ENCODE assay signal across 15 cellular contexts in the genomic region with DNA sequence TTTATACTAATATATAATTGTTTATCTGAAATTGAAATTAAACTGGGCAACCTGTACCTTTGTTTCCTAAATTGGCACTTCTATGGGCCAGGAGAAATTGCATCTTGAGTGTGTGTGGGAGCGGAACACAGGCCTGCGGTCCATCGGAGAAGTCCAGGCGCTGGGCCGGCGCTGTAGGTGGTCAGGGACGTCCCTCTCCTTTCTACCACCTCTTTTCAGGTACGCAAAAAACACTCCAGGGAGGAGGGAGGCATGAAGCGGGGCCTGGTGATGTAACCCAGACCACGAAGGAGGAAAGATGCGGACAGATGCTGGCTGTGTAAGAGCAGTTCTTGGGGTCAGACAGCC. TPM values are rescaled to one million over a fixed set of nuclear protein-coding genes. Genes with fewer than 3 reads are reported as not detected.
A peak's percentile ranks its signal among the peaks of the same experiment; 100 is the strongest.
DNase-seq lines count a peak whose midpoint lies in the region; ATAC-seq, FAIRE-seq and TF ChIP-seq lines count a peak whose summit lies in the region.
"Had no signal": no experiment of that assay in that cellular context is flagged by ENCODE, and none has a peak within 500 bp of the region (broad histone marks: within the 10 kb centered on the region; RNA-seq: fewer than 3 reads in every experiment).

No MANE protein-coding gene starts in this region.

- H3K4me3 ChIP-seq in iPS-20b (ENCODE audit: low read length) (peak overlapping the region; percentile 72), skeletal muscle satellite cell (ENCODE audit: low read length) (no peak overlapping the region)

- peak overlapping the region; percentile 53; the same call in 1 of the 2 replicates for H3K9ac ChIP-seq in iPS-20b (ENCODE audit: low read depth, low read length)
- no peak overlapping the region for H3K9ac ChIP-seq in skeletal muscle satellite cell (ENCODE audit: low read depth, low read length)

- H3K36me3 ChIP-seq in iPS-20b (ENCODE audit: insufficient read depth, low read depth, low read length) (no peaks in the 10 kb centered on the region), skeletal muscle satellite cell (ENCODE audit: insufficient read depth, low read length) (no peaks in the 10 kb centered on the region)

- TF ChIP-seq POLR2A in GM12892 (IDR thresholded peaks at IDR 0.05; ENCODE audit: low read depth, low read length) = no peak

- no peak for FAIRE-seq in GM12892 (lab: Jason Lieb, UNC)

- no peak for ATAC-seq in activated CD4-positive, alpha-beta T cell treated with anti-CD3 and anti-CD28 coated beads for 36 hours
- no peak for ATAC-seq in activated T-helper 17 cell treated with anti-CD3 and anti-CD28 coated beads, Interleukin-2, amount 50 U/mL, for 72 hours (replicated peaks)
- ATAC-seq in left lobe of liver = no peak

- no peak overlapping the region for H3K27ac ChIP-seq in iPS-20b (ENCODE audit: low read length)
- H3K27ac ChIP-seq: RWPE1, VCaP had no signal

- H3K4me2 ChIP-seq in skeletal muscle satellite cell (ENCODE audit: low read length) = peak overlapping the region; percentile 64

- DNase-seq in activated CD4-positive, alpha-beta T cell treated with anti-CD3 and anti-CD28 coated beads for 36 hours = no peak
- DNase-seq in activated CD4-positive, alpha-beta T cell treated with anti-CD3 and anti-CD28 coated beads, Interleukin-2, amount 50 U/mL, for 1 hour = no peak
- DNase-seq in posterior vena cava (ENCODE audit: low spot score) = no peak
- no peak for DNase-seq in left lobe of liver (ENCODE audit: low spot score)
- DNase-seq in GM12892 (ENCODE audit: insufficient read length) = no peak
- DNase-seq: erythroblast, kidney glomerular epithelial cell, NCI-H446 had no signal

- intact Hi-C loops in activated CD4-positive, alpha-beta T cell treated with anti-CD3 and anti-CD28 coated beads for 36 hours (cut with DNase I, micrococcal nuclease) = no loop called here
- intact Hi-C loops in posterior vena cava (cut with DNase I) = no loop called here

- H3K4me1 ChIP-seq in iPS-20b (ENCODE audit: insufficient read depth, low read length) (no peaks in the 10 kb centered on the region), skeletal muscle satellite cell (ENCODE audit: control insufficient read depth, insufficient read depth, low read length) (no peaks in the 10 kb centered on the region)

- peaks cover 44% of the 10 kb centered on the region for H3K27me3 Mint-ChIP-seq in activated CD4-positive, alpha-beta T cell treated with anti-CD3 and anti-CD28 coated beads for 36 hours
- H3K27me3 Mint-ChIP-seq in activated T-helper 17 cell treated with anti-CD3 and anti-CD28 coated beads, Interleukin-2, amount 50 U/mL, for 72 hours = peaks cover 54% of the 10 kb centered on the region

- no peaks in the 10 kb centered on the region for H3K9me3 ChIP-seq in iPS-20b (ENCODE audit: insufficient read depth, low read depth, low read length)
- no peaks in the 10 kb centered on the region for H3K9me3 ChIP-seq in skeletal muscle satellite cell (replicated peaks; ENCODE audit: low read length)

- H3K27ac Mint-ChIP-seq in activated CD4-positive, alpha-beta T cell treated with anti-CD3 and anti-CD28 coated beads for 36 hours = no peak overlapping the region
- no peak overlapping the region for H3K27ac Mint-ChIP-seq in activated T-helper 17 cell treated with anti-CD3 and anti-CD28 coated beads, Interleukin-2, amount 50 U/mL, for 72 hours

- POLR2A ChIA-PET in activated CD4-positive, alpha-beta T cell treated with anti-CD3 and anti-CD28 coated beads for 36 hours (lab: Charles Lee) = no interaction called here

- no peaks in the 10 kb centered on the region for H3K36me3 Mint-ChIP-seq in activated CD4-positive, alpha-beta T cell treated with anti-CD3 and anti-CD28 coated beads for 36 hours (ENCODE audit: low read depth)
- no peaks in the 10 kb centered on the region for H3K36me3 Mint-ChIP-seq in activated T-helper 17 cell treated with anti-CD3 and anti-CD28 coated beads, Interleukin-2, amount 50 U/mL, for 72 hours (ENCODE audit: low read depth)

- CTCF ChIA-PET in activated CD4-positive, alpha-beta T cell treated with anti-CD3 and anti-CD28 coated beads for 36 hours (lab: Charles Lee) = no interaction called here

- peaks cover 5% of the 10 kb centered on the region for H3K4me1 Mint-ChIP-seq in activated CD4-positive, alpha-beta T cell treated with anti-CD3 and anti-CD28 coated beads for 36 hours
- no peaks in the 10 kb centered on the region for H3K4me1 Mint-ChIP-seq in activated T-helper 17 cell treated with anti-CD3 and anti-CD28 coated beads, Interleukin-2, amount 50 U/mL, for 72 hours

- H3K27me3 ChIP-seq in iPS-20b (ENCODE audit: insufficient read depth, low read length) = peaks cover 65% of the 10 kb centered on the region
- peaks cover 89% of the 10 kb centered on the region for H3K27me3 ChIP-seq in skeletal muscle satellite cell (ENCODE audit: control insufficient read depth, insufficient read depth, low read length)

- no peaks in the 10 kb centered on the region for H3K9me3 Mint-ChIP-seq in activated CD4-positive, alpha-beta T cell treated with anti-CD3 and anti-CD28 coated beads for 36 hours (ENCODE audit: low read depth)
- no peaks in the 10 kb centered on the region for H3K9me3 Mint-ChIP-seq in activated T-helper 17 cell treated with anti-CD3 and anti-CD28 coated beads, Interleukin-2, amount 50 U/mL, for 72 hours

- H3K4me3 Mint-ChIP-seq in activated CD4-positive, alpha-beta T cell treated with anti-CD3 and anti-CD28 coated beads for 36 hours = peak overlapping the region; percentile 32
- peak overlapping the region; percentile 31 for H3K4me3 Mint-ChIP-seq in activated T-helper 17 cell treated with anti-CD3 and anti-CD28 coated beads, Interleukin-2, amount 50 U/mL, for 72 hours

RNA-seq across cellular contexts. Expression of a gene that starts 0.7 kb away (rescaled TPM):
- total RNA-seq in activated CD4-positive, alpha-beta T cell treated with anti-CD3 and anti-CD28 coated beads for 36 hours = not detected
- not detected for total RNA-seq in activated T-helper 17 cell treated with anti-CD3 and anti-CD28 coated beads, Interleukin-2, amount 50 U/mL, for 72 hours
- not detected in 2 replicates for total RNA-seq in skeletal muscle satellite cell (2012; rRNA removed)
- total RNA-seq in posterior vena cava = not detected
- not detected for total RNA-seq in left lobe of liver
- polyA plus RNA-seq in GM12892 (2012; ENCODE audit: missing spikeins) = not detected
- total RNA-seq: A172, renal cortical epithelial cell had no signal

RNA-seq across cellular contexts. Expression of a gene that starts 26.6 kb away (rescaled TPM):
- 10 to 100 TPM; 13.2 to 14.3 TPM for total RNA-seq in activated CD4-positive, alpha-beta T cell treated with anti-CD3 and anti-CD28 coated beads for 36 hours
- total RNA-seq in activated T-helper 17 cell treated with anti-CD3 and anti-CD28 coated beads, Interleukin-2, amount 50 U/mL, for 72 hours = 10 to 100 TPM; 10.7 to 15.1 TPM
- 27.1 and 27.7 TPM in 2 replicates for total RNA-seq in skeletal muscle satellite cell (2012; rRNA removed)
- total RNA-seq in posterior vena cava (10 to 100 TPM; 21.8 to 24.3 TPM), left lobe of liver (18.6 TPM)
- polyA plus RNA-seq in GM12892 (2012; ENCODE audit: missing spikeins) = 9.6 TPM
